Comparison of ENCODE assay signal across 1 cellular context in genomic region chr6:168950500-168951223, GRCh38.
TF ChIP-seq lines count a peak whose summit lies in the region.

No MANE protein-coding gene starts in this region.

TF ChIP-seq in HepG2, 621 proteins besides CTCF, POLR2A, EP300 and RAD21 (continued from another document):
- TF ChIP-seq ATF6 (CRISPR knock-in tag; conservative IDR thresholded peaks at IDR 0.05) = no peak
- peak; percentile 58 for TF ChIP-seq EZH2 (conservative IDR thresholded peaks at IDR 0.05; ENCODE audit: low read depth, low read length)
- no peak for TF ChIP-seq NAIF1 (CRISPR knock-in tag; IDR thresholded peaks at IDR 0.05; ENCODE audit: borderline replicate concordance)
- TF ChIP-seq ZNF34 (CRISPR knock-in tag; IDR thresholded peaks at IDR 0.05; ENCODE audit: borderline replicate concordance) = no peak
- TF ChIP-seq GPN1 (CRISPR knock-in tag; IDR thresholded peaks at IDR 0.05; ENCODE audit: borderline replicate concordance) = no peak
- no peak for TF ChIP-seq MXD4 (CRISPR knock-in tag; IDR thresholded peaks at IDR 0.05)
- TF ChIP-seq ZFY (CRISPR knock-in tag; IDR thresholded peaks at IDR 0.05) = no peak
- TF ChIP-seq GATAD2A (CRISPR knock-in tag; IDR thresholded peaks at IDR 0.05) = no peak
- TF ChIP-seq ZNF670 (CRISPR knock-in tag; IDR thresholded peaks at IDR 0.05; ENCODE audit: borderline replicate concordance) = no peak
- no peak for TF ChIP-seq CREB1 (IDR thresholded peaks at IDR 0.05)
- no peak for TF ChIP-seq CREB1 (CRISPR knock-in tag; IDR thresholded peaks at IDR 0.05)
- no peak for TF ChIP-seq MIER3 (CRISPR knock-in tag; IDR thresholded peaks at IDR 0.05; ENCODE audit: borderline replicate concordance)
- TF ChIP-seq FOXK1 (CRISPR knock-in tag; IDR thresholded peaks at IDR 0.05; ENCODE audit: borderline replicate concordance, low read depth) = no peak
- TF ChIP-seq ZSCAN9 (CRISPR knock-in tag; IDR thresholded peaks at IDR 0.05; ENCODE audit: borderline replicate concordance) = no peak
- TF ChIP-seq MAFF (IDR thresholded peaks at IDR 0.05; ENCODE audit: low read depth, low read length) = 0 out of 2 replicates have a peak, but pooled peaks have one; percentile 24
- TF ChIP-seq KMT2B (CRISPR knock-in tag; IDR thresholded peaks at IDR 0.05) = no peak
- peak; percentile 59 to 60; a peak in 3 of 4 replicates for TF ChIP-seq MAFK (conservative IDR thresholded peaks at IDR 0.05 in 1 of 2, IDR thresholded peaks at IDR 0.05 in 1 of 2; ENCODE audit: low read length in 2 of 2)
TF ChIP-seq in HepG2: peak in this region for 3.
